In genomic region chr12:116508145-116509121, GRCh38 we compare ENCODE assay signal across 8 cellular contexts. TPM values are rescaled to one million over a fixed set of nuclear protein-coding genes. Genes with fewer than 3 reads are reported as not detected.
A peak's percentile ranks its signal among the peaks of the same experiment; 100 is the strongest.
DNase-seq lines count a peak whose midpoint lies in the region; ATAC-seq lines count a peak whose summit lies in the region.

No MANE protein-coding gene starts in this region.

- peaks cover 4% of the 10 kb centered on the region for H3K4me1 Mint-ChIP-seq in activated naive CD8-positive, alpha-beta T cell treated with anti-CD3 and anti-CD28 coated beads for 36 hours

- peaks cover 7% of the 10 kb centered on the region for H3K27me3 Mint-ChIP-seq in activated naive CD8-positive, alpha-beta T cell treated with anti-CD3 and anti-CD28 coated beads for 36 hours

- H3K9me3 Mint-ChIP-seq in activated naive CD8-positive, alpha-beta T cell treated with anti-CD3 and anti-CD28 coated beads for 36 hours, result no peaks in the 10 kb centered on the region

- H3K36me3 Mint-ChIP-seq in activated naive CD8-positive, alpha-beta T cell treated with anti-CD3 and anti-CD28 coated beads for 36 hours, result no peaks in the 10 kb centered on the region

- peak; percentile 37 for ATAC-seq in HG02798 (IDR thresholded peaks at IDR 0.05; ENCODE audit: poor library complexity, unreplicated experiment)

- DNase-seq in AG08395 (ENCODE audit: low spot score) (peak; percentile 14), iPS-NIHi7 (ENCODE audit: extremely low spot score) (peak; percentile 63), GM19238 (ENCODE audit: insufficient read length, low spot score) (no peak), SIG-M5 (lab: John Stamatoyannopoulos, UW) (no peak), glomerular visceral epithelial cell (ENCODE audit: extremely low spot score) (no peak)
- DNase-seq in activated naive CD8-positive, alpha-beta T cell treated with anti-CD3 and anti-CD28 coated beads for 36 hours, result peak; percentile 53
- peak; percentile 45 for DNase-seq in stimulated activated CD4-positive, alpha-beta T cell treated with anti-CD3 and anti-CD28 coated beads, Interleukin-4, amount 100 ng/mL, for 1 hour

- H3K4me3 Mint-ChIP-seq in activated naive CD8-positive, alpha-beta T cell treated with anti-CD3 and anti-CD28 coated beads for 36 hours, result peak overlapping the region; percentile 65

- no peak overlapping the region for H3K27ac Mint-ChIP-seq in activated naive CD8-positive, alpha-beta T cell treated with anti-CD3 and anti-CD28 coated beads for 36 hours

RNA-seq across cellular contexts. Expression of gene MAP1LC3B2, which starts 50.7 kb away (rescaled TPM):
- 1 to 10 TPM in 1 of 2 experiments, under 1 TPM in 1; 0.74 to 1.7 TPM for total RNA-seq in activated naive CD8-positive, alpha-beta T cell treated with anti-CD3 and anti-CD28 coated beads for 36 hours

Comparison
In these comparisons a context has a peak if more than half of its experiments do, and no peak if none do; other contexts are left out.
1. DNase-seq: peak in AG08395 (single experiment), activated naive CD8-positive, alpha-beta T cell treated with anti-CD3 and anti-CD28 coated beads for 36 hours (single experiment), iPS-NIHi7 (single experiment) and stimulated activated CD4-positive, alpha-beta T cell treated with anti-CD3 and anti-CD28 coated beads, Interleukin-4, amount 100 ng/mL, for 1 hour (single experiment); none in GM19238 (single experiment), SIG-M5 (single experiment) and glomerular visceral epithelial cell (single experiment).